In the genomic region with DNA sequence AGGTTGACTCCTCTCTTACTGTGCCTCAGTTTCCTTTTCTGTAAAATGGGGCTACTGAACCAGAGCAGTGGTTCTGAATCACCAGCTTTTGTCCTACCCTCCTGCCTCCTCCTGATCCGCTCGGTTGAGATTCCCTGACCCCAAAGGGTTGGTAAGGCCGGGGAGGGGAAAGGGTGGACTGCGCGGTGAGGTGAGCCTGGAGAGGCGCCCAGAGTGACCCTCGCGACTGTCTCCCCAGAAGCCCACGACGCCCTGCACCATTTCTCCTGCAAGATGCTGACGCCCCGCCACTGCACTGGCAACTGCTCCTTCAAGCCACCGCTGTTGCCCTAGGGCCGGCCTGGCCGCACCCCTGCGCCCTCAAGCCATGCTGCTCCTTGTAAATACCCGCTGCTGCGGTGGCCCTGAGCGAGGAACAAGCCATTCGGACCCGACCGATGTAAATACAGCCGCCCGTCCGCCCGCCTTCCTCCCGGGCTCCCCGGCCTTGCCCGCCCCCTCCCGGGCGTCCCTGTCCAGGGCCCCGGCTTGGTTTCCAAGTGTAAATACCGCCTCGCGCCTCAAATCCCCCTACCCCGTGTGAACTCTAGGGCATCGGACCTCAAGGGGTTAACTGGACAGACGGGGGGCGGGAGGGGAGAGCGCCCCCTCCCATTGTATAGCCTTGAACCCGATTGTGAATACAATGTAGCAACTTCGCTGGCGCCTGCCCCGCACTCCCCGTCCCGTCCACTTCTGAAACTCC, we compare ENCODE assay signal across 8 cellular contexts. TPM values are rescaled to one million over a fixed set of nuclear protein-coding genes. Genes with fewer than 3 reads are reported as not detected.
DNase-seq lines count a peak whose midpoint lies in the region; ATAC-seq and TF ChIP-seq lines count a peak whose summit lies in the region.

No MANE protein-coding gene starts in this region.

- BruUV-seq in Calu3 (replicated peaks; lab: Mats Ljungman, UMichigan), result no TSS peak

- no peaks in the 10 kb centered on the region for H3K9me3 ChIP-seq in skeletal muscle satellite cell (replicated peaks; ENCODE audit: low read length)

- H3K36me3 ChIP-seq in KMS-11 (ENCODE audit: insufficient read depth) (no peaks in the 10 kb centered on the region), skeletal muscle satellite cell (ENCODE audit: insufficient read depth, low read length) (no peaks in the 10 kb centered on the region)

- ATAC-seq in left ventricle myocardium superior, result peak; percentile 33

- peak; percentile 77 for TF ChIP-seq CTCF in Calu3 (IDR thresholded peaks at IDR 0.05; ENCODE audit: unreplicated experiment)
- peak; percentile 64 for TF ChIP-seq CTCF in KMS-11 (conservative IDR thresholded peaks at IDR 0.05; ENCODE audit: low read depth, low read length)

- H4K20me1 ChIP-seq in KMS-11 (ENCODE audit: insufficient read depth), result no peaks in the 10 kb centered on the region

- H2AFZ ChIP-seq in KMS-11 (ENCODE audit: low read depth), result peak overlapping the region; percentile 71

- H3K9ac ChIP-seq in KMS-11, result no peak overlapping the region
- H3K9ac ChIP-seq in skeletal muscle satellite cell (ENCODE audit: low read depth, low read length), result no peak overlapping the region

- no peak overlapping the region for H3K4me3 ChIP-seq in KMS-11 (IDR thresholded peaks at IDR 0.05; ENCODE audit: insufficient read depth, low read depth, low read length)
- H3K4me3 ChIP-seq in skeletal muscle satellite cell (ENCODE audit: low read length), result peak overlapping the region; percentile 63

- H3K4me3 Mint-ChIP-seq in Calu3 (ENCODE audit: low read depth, unreplicated experiment), result peak overlapping the region; percentile 66
- H3K4me3 Mint-ChIP-seq in activated T-helper 1 cell treated with anti-CD3 and anti-CD28 coated beads, Interleukin-12 subunit alpha, Interleukin-12 subunit beta, Interleukin-2, Interleukin-4 antibody, amounts not matched to agents 30 ng/mL and 10 ng/mL and 1 ng/mL, durations not matched to agents 14 hours and 24 hours and 36 hours, result peak overlapping the region; percentile 76

- no peaks in the 10 kb centered on the region for H3K79me2 ChIP-seq in KMS-11 (ENCODE audit: insufficient read depth, low read depth)

- intact Hi-C loops in Calu3 (cut with micrococcal nuclease; ENCODE audit: unreplicated experiment), result loop anchor here (1.0 to 10.0 kb wide), 4 partner anchors 376 to 889 kb away; no protein-coding TSS in a partner anchor
- intact Hi-C loops in activated T-helper 1 cell treated with anti-CD3 and anti-CD28 coated beads, Interleukin-12 subunit alpha, Interleukin-12 subunit beta, Interleukin-2, Interleukin-4 antibody, amounts not matched to agents 30 ng/mL and 10 ng/mL and 1 ng/mL, durations not matched to agents 14 hours and 24 hours and 36 hours (cut with micrococcal nuclease), result loop anchor here (1.0 to 2.0 kb wide), 2 partner anchors 9 to 13 kb away; no protein-coding TSS in a partner anchor
- intact Hi-C loops in left ventricle myocardium superior (cut with micrococcal nuclease), result loop anchor here (10.0 kb wide), 1 partner anchor 379 kb away; no protein-coding TSS in a partner anchor

- H3K4me2 ChIP-seq in KMS-11 (peak overlapping the region; percentile 89), skeletal muscle satellite cell (ENCODE audit: low read length) (peak overlapping the region; percentile 87)

- no peak overlapping the region for H3K27ac Mint-ChIP-seq in Calu3 (ENCODE audit: unreplicated experiment)
- H3K27ac Mint-ChIP-seq in activated T-helper 1 cell treated with anti-CD3 and anti-CD28 coated beads, Interleukin-12 subunit alpha, Interleukin-12 subunit beta, Interleukin-2, Interleukin-4 antibody, amounts not matched to agents 30 ng/mL and 10 ng/mL and 1 ng/mL, durations not matched to agents 14 hours and 24 hours and 36 hours, result peak overlapping the region; percentile 48

- peaks cover 13% of the 10 kb centered on the region for H3K36me3 Mint-ChIP-seq in Calu3 (ENCODE audit: insufficient read depth, unreplicated experiment)
- peaks cover 4% of the 10 kb centered on the region for H3K36me3 Mint-ChIP-seq in activated T-helper 1 cell treated with anti-CD3 and anti-CD28 coated beads, Interleukin-12 subunit alpha, Interleukin-12 subunit beta, Interleukin-2, Interleukin-4 antibody, amounts not matched to agents 30 ng/mL and 10 ng/mL and 1 ng/mL, durations not matched to agents 14 hours and 24 hours and 36 hours (ENCODE audit: low read depth)

- H3K4me1 Mint-ChIP-seq in Calu3 (ENCODE audit: low read depth, unreplicated experiment), result peaks cover 30% of the 10 kb centered on the region
- H3K4me1 Mint-ChIP-seq in activated T-helper 1 cell treated with anti-CD3 and anti-CD28 coated beads, Interleukin-12 subunit alpha, Interleukin-12 subunit beta, Interleukin-2, Interleukin-4 antibody, amounts not matched to agents 30 ng/mL and 10 ng/mL and 1 ng/mL, durations not matched to agents 14 hours and 24 hours and 36 hours (ENCODE audit: low read depth), result peaks cover 24% of the 10 kb centered on the region

- H3K27ac ChIP-seq in KMS-11, result no peak overlapping the region

- CTCF ChIA-PET in Calu3 (lab: Charles Lee), result no interaction called here

- H3K4me1 ChIP-seq in KMS-11 (ENCODE audit: low read depth, poor library complexity, severe bottlenecking) (peaks cover 14% of the 10 kb centered on the region), skeletal muscle satellite cell (ENCODE audit: control insufficient read depth, insufficient read depth, low read length) (peaks cover 3% of the 10 kb centered on the region)

- H3K27me3 ChIP-seq in KMS-11 (ENCODE audit: insufficient read depth, low read depth) (no peaks in the 10 kb centered on the region; the same call in 1 of the 2 replicates), skeletal muscle satellite cell (ENCODE audit: control insufficient read depth, insufficient read depth, low read length) (peaks cover 37% of the 10 kb centered on the region)

- H3K27me3 Mint-ChIP-seq in Calu3 (ENCODE audit: unreplicated experiment), result peaks cover 87% of the 10 kb centered on the region
- H3K27me3 Mint-ChIP-seq in activated T-helper 1 cell treated with anti-CD3 and anti-CD28 coated beads, Interleukin-12 subunit alpha, Interleukin-12 subunit beta, Interleukin-2, Interleukin-4 antibody, amounts not matched to agents 30 ng/mL and 10 ng/mL and 1 ng/mL, durations not matched to agents 14 hours and 24 hours and 36 hours (ENCODE audit: insufficient read depth), result peaks cover 77% of the 10 kb centered on the region

- peaks cover 2% of the 10 kb centered on the region for H3K9me3 Mint-ChIP-seq in Calu3 (ENCODE audit: low read depth, unreplicated experiment)
- no peaks in the 10 kb centered on the region for H3K9me3 Mint-ChIP-seq in activated T-helper 1 cell treated with anti-CD3 and anti-CD28 coated beads, Interleukin-12 subunit alpha, Interleukin-12 subunit beta, Interleukin-2, Interleukin-4 antibody, amounts not matched to agents 30 ng/mL and 10 ng/mL and 1 ng/mL, durations not matched to agents 14 hours and 24 hours and 36 hours

- DNase-seq in Calu3 (peak; percentile 65), left ventricle myocardium superior (peak; percentile 50), cerebellar nuclear complex (lab: John Stamatoyannopoulos, UW) (no peak), cerebellar cortex (ENCODE audit: low spot score) (no peak), NCI-H2196 (lab: John Stamatoyannopoulos, UW; ENCODE audit: unreplicated experiment) (no peak)
- no peak for DNase-seq in activated T-helper 1 cell treated with anti-CD3 and anti-CD28 coated beads, Interleukin-12 subunit alpha, Interleukin-12 subunit beta, Interleukin-2, Interleukin-4 antibody, amounts not matched to agents 30 ng/mL and 10 ng/mL and 1 ng/mL, durations not matched to agents 14 hours and 24 hours and 36 hours (ENCODE audit: low spot score)

RNA-seq across cellular contexts. Expression of gene RNU6-1, which starts 6.2 kb away (rescaled TPM):
- total RNA-seq in Calu3 (2022) (not detected in 2 replicates), left ventricle myocardium superior (not detected)
- total RNA-seq in activated T-helper 1 cell treated with anti-CD3 and anti-CD28 coated beads, Interleukin-12 subunit alpha, Interleukin-12 subunit beta, Interleukin-2, Interleukin-4 antibody, amounts not matched to agents 30 ng/mL and 10 ng/mL and 1 ng/mL, durations not matched to agents 14 hours and 24 hours and 36 hours, result not detected in 2 replicates
- total RNA-seq in skeletal muscle satellite cell (2012; rRNA removed), result not detected in 2 replicates

RNA-seq across cellular contexts. Expression of gene SKOR1, which starts 8.4 kb away (rescaled TPM):
- total RNA-seq in Calu3 (2022) (0.17 and 0.27 TPM in 2 replicates), left ventricle myocardium superior (0.07 TPM)
- total RNA-seq in activated T-helper 1 cell treated with anti-CD3 and anti-CD28 coated beads, Interleukin-12 subunit alpha, Interleukin-12 subunit beta, Interleukin-2, Interleukin-4 antibody, amounts not matched to agents 30 ng/mL and 10 ng/mL and 1 ng/mL, durations not matched to agents 14 hours and 24 hours and 36 hours, result 0.21 TPM in 1 of 2 replicates, not detected in the other
- total RNA-seq in skeletal muscle satellite cell (2012; rRNA removed), result under 0.01 TPM in 1 of 2 replicates, not detected in the other

Comparison
In these comparisons a context has a peak if more than half of its experiments do, and no peak if none do; other contexts are left out.
1. DNase-seq: peak in Calu3 (single experiment) and left ventricle myocardium superior (single experiment); none in activated T-helper 1 cell treated with anti-CD3 and anti-CD28 coated beads, Interleukin-12 subunit alpha, Interleukin-12 subunit beta, Interleukin-2, Interleukin-4 antibody, amounts not matched to agents 30 ng/mL and 10 ng/mL and 1 ng/mL, durations not matched to agents 14 hours and 24 hours and 36 hours (single experiment), cerebellar nuclear complex (0 of 2), cerebellar cortex (single experiment) and NCI-H2196 (single experiment).